8 cellular contexts compared by ENCODE assay signal in the genomic region with DNA sequence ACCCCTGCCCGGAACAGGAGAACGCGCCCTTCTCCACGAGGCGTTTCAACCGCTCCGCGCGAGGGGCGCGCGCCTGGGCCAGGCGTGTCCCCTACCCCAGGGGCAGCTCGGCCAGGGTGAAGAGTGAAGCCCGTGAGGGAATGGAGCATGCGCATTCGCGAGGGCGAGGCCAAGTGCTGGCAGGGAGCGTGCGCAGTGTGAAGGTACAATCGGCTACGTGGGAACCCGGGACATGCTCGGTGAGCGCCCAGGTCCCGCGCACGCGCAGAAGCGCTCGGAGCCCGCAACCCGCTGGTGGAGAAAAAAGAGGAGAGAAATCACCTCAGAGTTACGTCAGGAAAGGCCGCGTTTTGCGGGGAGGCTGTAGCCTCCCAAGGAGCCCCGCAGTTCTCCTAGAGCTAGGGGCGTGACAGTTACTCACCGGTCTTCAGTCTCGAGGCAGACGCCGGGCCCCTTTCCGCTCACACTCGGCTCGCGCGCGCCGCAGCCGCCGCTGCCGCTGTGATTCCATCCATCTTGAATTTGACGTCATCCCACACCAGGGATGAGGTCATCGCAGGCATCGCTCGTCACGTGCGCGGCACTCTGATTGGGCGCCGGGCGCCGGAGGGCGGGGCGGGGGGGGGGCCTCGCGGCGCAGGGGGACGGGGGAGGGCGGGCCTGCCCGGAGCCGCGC. TPM values are rescaled to one million over a fixed set of nuclear protein-coding genes. Genes with fewer than 3 reads are reported as not detected.
DNase-seq lines count a peak whose midpoint lies in the region; ATAC-seq and TF ChIP-seq lines count a peak whose summit lies in the region.

A gene (minus strand): TSS at position 530 of the 676 bp plus-strand sequence. CDS start 16,265 bp downstream, outside the sequence.

- in situ Hi-C loops in KBM-7 (cut with MboI; ENCODE audit: low pct_unique_long_range_greater_than_20kb, low sequenced_read_pairs), result no loop called here

- peak within 1 kb of the TSS; percentile 57 for H3K4me3 ChIP-seq in mucosa of stomach (ENCODE audit: low read length)

- ATAC-seq in GM21619 (IDR thresholded peaks at IDR 0.05; ENCODE audit: unreplicated experiment), result peak; percentile 49

- H3K4me3 Mint-ChIP-seq in activated T-cell treated with anti-CD3 and anti-CD28 coated beads, Interleukin-2, amount 50 U/mL, for 24 hours, result peak within 1 kb of the TSS; percentile 91

- H3K27me3 ChIP-seq in mucosa of stomach (ENCODE audit: control insufficient read depth, insufficient read depth, low read length), result no peaks in the 10 kb centered on the region

- no peaks in the 10 kb centered on the region for H3K27me3 Mint-ChIP-seq in activated T-cell treated with anti-CD3 and anti-CD28 coated beads, Interleukin-2, amount 50 U/mL, for 24 hours

- peaks cover 42% of the 10 kb centered on the region for H3K4me1 Mint-ChIP-seq in activated T-cell treated with anti-CD3 and anti-CD28 coated beads, Interleukin-2, amount 50 U/mL, for 24 hours (ENCODE audit: low read depth)

- TF ChIP-seq POLR2A in erythroblast (IDR thresholded peaks at IDR 0.05; ENCODE audit: low read length), result peak; percentile 87

- H3K9me3 ChIP-seq in mucosa of stomach (ENCODE audit: control insufficient read depth, low read length), result no peaks in the 10 kb centered on the region

- peaks cover 46% of the 10 kb centered on the region for H3K36me3 Mint-ChIP-seq in activated T-cell treated with anti-CD3 and anti-CD28 coated beads, Interleukin-2, amount 50 U/mL, for 24 hours (ENCODE audit: low read depth)

- H3K9ac ChIP-seq in mucosa of stomach (ENCODE audit: low read length), result peak within 1 kb of the TSS; percentile 96

- no peaks in the 10 kb centered on the region for H3K4me1 ChIP-seq in mucosa of stomach (ENCODE audit: control insufficient read depth, insufficient read depth, low read length)

- no peaks in the 10 kb centered on the region for H3K36me3 ChIP-seq in mucosa of stomach (ENCODE audit: control insufficient read depth, insufficient read depth, low read length)

- H3K27ac Mint-ChIP-seq in activated T-cell treated with anti-CD3 and anti-CD28 coated beads, Interleukin-2, amount 50 U/mL, for 24 hours, result peak within 1 kb of the TSS; percentile 100

- no peaks in the 10 kb centered on the region for H3K9me3 Mint-ChIP-seq in activated T-cell treated with anti-CD3 and anti-CD28 coated beads, Interleukin-2, amount 50 U/mL, for 24 hours

- peak; percentile 87 for DNase-seq in DMS114 treated with DMSO at 0.1 percent for 48 hours (lab: John Stamatoyannopoulos, UW; ENCODE audit: unreplicated experiment)
- peak; percentile 97 for DNase-seq in KBM-7
- DNase-seq in activated T-cell treated with anti-CD3 and anti-CD28 coated beads, Interleukin-2, amount 50 U/mL, for 24 hours, result peak; percentile 98
- peak; percentile 97 to 99 for DNase-seq in erythroblast (lab: John Stamatoyannopoulos, UW)
- peak; percentile 94 to 97 for DNase-seq in stimulated activated CD8-positive, alpha-beta memory T cell treated with anti-CD3 and anti-CD28 coated beads, Interleukin-7, amount 100 ng/mL, for 1 hour (ENCODE audit: low read depth in 2 of 2)

TF ChIP-seq in PFSK-1, 5 proteins besides CTCF, POLR2A, EP300 and RAD21:
- peak; percentile 69 for TF ChIP-seq POLR2AphosphoS5 (IDR thresholded peaks at IDR 0.05; ENCODE audit: low read depth, low read length)
- TF ChIP-seq TAF1 (IDR thresholded peaks at IDR 0.05; ENCODE audit: borderline replicate concordance, insufficient read depth, low read length), result peak; percentile 49; the same call in 1 of the 2 replicates
- 0 out of 2 replicates have a peak, but pooled peaks have one; percentile 10 for TF ChIP-seq SIN3A (IDR thresholded peaks at IDR 0.05; ENCODE audit: borderline replicate concordance, insufficient read depth, low read length)
- peak; percentile 64 for TF ChIP-seq FOXP2 (optimal IDR thresholded peaks at IDR 0.05; ENCODE audit: borderline replicate concordance, extremely low read depth, extremely low read length, insufficient read depth)
- TF ChIP-seq, protein P1, sequence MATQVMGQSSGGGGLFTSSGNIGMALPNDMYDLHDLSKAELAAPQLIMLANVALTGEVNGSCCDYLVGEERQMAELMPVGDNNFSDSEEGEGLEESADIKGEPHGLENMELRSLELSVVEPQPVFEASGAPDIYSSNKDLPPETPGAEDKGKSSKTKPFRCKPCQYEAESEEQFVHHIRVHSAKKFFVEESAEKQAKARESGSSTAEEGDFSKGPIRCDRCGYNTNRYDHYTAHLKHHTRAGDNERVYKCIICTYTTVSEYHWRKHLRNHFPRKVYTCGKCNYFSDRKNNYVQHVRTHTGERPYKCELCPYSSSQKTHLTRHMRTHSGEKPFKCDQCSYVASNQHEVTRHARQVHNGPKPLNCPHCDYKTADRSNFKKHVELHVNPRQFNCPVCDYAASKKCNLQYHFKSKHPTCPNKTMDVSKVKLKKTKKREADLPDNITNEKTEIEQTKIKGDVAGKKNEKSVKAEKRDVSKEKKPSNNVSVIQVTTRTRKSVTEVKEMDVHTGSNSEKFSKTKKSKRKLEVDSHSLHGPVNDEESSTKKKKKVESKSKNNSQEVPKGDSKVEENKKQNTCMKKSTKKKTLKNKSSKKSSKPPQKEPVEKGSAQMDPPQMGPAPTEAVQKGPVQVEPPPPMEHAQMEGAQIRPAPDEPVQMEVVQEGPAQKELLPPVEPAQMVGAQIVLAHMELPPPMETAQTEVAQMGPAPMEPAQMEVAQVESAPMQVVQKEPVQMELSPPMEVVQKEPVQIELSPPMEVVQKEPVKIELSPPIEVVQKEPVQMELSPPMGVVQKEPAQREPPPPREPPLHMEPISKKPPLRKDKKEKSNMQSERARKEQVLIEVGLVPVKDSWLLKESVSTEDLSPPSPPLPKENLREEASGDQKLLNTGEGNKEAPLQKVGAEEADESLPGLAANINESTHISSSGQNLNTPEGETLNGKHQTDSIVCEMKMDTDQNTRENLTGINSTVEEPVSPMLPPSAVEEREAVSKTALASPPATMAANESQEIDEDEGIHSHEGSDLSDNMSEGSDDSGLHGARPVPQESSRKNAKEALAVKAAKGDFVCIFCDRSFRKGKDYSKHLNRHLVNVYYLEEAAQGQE (IDR thresholded peaks at IDR 0.05; ENCODE audit: insufficient read depth in 1 of 2, low read depth in 2 of 2, low read length in 2 of 2), result no peak
TF ChIP-seq in PFSK-1: peak in this region for 4.

RNA-seq across cellular contexts. Expression of the gene that starts here (rescaled TPM):
- polyA plus RNA-seq in PFSK-1 (2012; ENCODE audit: insufficient read length, low read depth), result 5.0 TPM

Comparison
In these comparisons a context has a peak if more than half of its experiments do, and no peak if none do; other contexts are left out.
1. Peak in every context shown above with its lines: DNase-seq, ATAC-seq and H3K4me3 ChIP-seq.